In genomic region chrX:102018208-102018607, GRCh38 we compare ENCODE assay signal across 25 cellular contexts.
"Had no signal": no experiment of that assay in that cellular context is flagged by ENCODE, and none has a peak within 500 bp of the region (broad histone marks: within the 10 kb centered on the region; RNA-seq: fewer than 3 reads in every experiment).

No MANE protein-coding gene starts in this region.

- H3K27me3 ChIP-seq: colonic mucosa, esophagus squamous epithelium, foreskin keratinocyte, gastrocnemius medialis, gastroesophageal sphincter, heart left ventricle had no signal

- ATAC-seq: effector memory CD8-positive, alpha-beta T cell; esophagus mucosa; foreskin keratinocyte; gastrocnemius medialis; gastroesophageal sphincter; heart left ventricle; heart right ventricle had no signal

- H3K4me3 ChIP-seq: colonic mucosa, coronary artery, dorsolateral prefrontal cortex, esophagus muscularis mucosa, esophagus squamous epithelium, gastrocnemius medialis, gastroesophageal sphincter, heart left ventricle, heart right ventricle had no signal

- H3K27ac ChIP-seq: colonic mucosa, coronary artery, dorsolateral prefrontal cortex, epithelial cell of prostate, esophagus muscularis mucosa, esophagus squamous epithelium, foreskin keratinocyte, gastrocnemius medialis, gastroesophageal sphincter, heart left ventricle, heart right ventricle had no signal

- H3K27me3 Mint-ChIP-seq: dendritic cell treated with granulocyte-macrophage colony-stimulating factor and Interleukin-4, amounts not matched to agents 40 ng/mL and 50 ng/mL, for 4 days; effector memory CD8-positive, alpha-beta T cell had no signal

- H3K27ac Mint-ChIP-seq: dendritic cell treated with granulocyte-macrophage colony-stimulating factor and Interleukin-4, amounts not matched to agents 40 ng/mL and 50 ng/mL, for 4 days; effector memory CD8-positive, alpha-beta T cell; endodermal cell had no signal

- H3K4me1 ChIP-seq: colonic mucosa, esophagus muscularis mucosa, esophagus squamous epithelium, foreskin keratinocyte, gastrocnemius medialis, gastroesophageal sphincter, heart left ventricle, heart right ventricle had no signal

- H3K4me1 Mint-ChIP-seq: endodermal cell had no signal

- H3K9me3 ChIP-seq: colonic mucosa, esophagus muscularis mucosa, esophagus squamous epithelium, gastrocnemius medialis, gastroesophageal sphincter had no signal

- H3K4me3 Mint-ChIP-seq: dendritic cell treated with granulocyte-macrophage colony-stimulating factor and Interleukin-4, amounts not matched to agents 40 ng/mL and 50 ng/mL, for 4 days; effector memory CD8-positive, alpha-beta T cell; endodermal cell had no signal

- DNase-seq: colonic mucosa; cortex of kidney; dermis blood vessel endothelial cell; dorsolateral prefrontal cortex; effector CD4-positive, alpha-beta T cell; effector CD8-positive, alpha-beta T cell; effector memory CD4-positive, alpha-beta T cell; effector memory CD8-positive, alpha-beta T cell; endodermal cell; erythroblast; esophagus squamous epithelium; foreskin fibroblast; foreskin keratinocyte; foreskin melanocyte; gastrocnemius medialis; glutamatergic neuron; head of caudate nucleus; heart left ventricle; heart right ventricle had no signal

- H3K36me3 ChIP-seq: colonic mucosa, esophagus muscularis mucosa, esophagus squamous epithelium, gastrocnemius medialis, gastroesophageal sphincter, heart left ventricle, heart right ventricle had no signal
